Comparison of ENCODE assay signal across 9 cellular contexts in genomic region chr10:95783741-95784140, GRCh38. TPM values are rescaled to one million over a fixed set of nuclear protein-coding genes. Genes with fewer than 3 reads are reported as not detected.
DNase-seq lines count a peak whose midpoint lies in the region; ATAC-seq and TF ChIP-seq lines count a peak whose summit lies in the region.
"Had no signal": no experiment of that assay in that cellular context is flagged by ENCODE, and none has a peak within 500 bp of the region (broad histone marks: within the 10 kb centered on the region; RNA-seq: fewer than 3 reads in every experiment).

No MANE protein-coding gene starts in this region.

- DNase-seq in ascending aorta (ENCODE audit: low spot score in 2 of 2) (no peak), inferior parietal cortex (ENCODE audit: extremely low spot score) (no peak), ovary (no peak), NCI-H345 (lab: John Stamatoyannopoulos, UW) (no peak), coronary artery (ENCODE audit: low spot score) (no peak)
- DNase-seq: T-helper 17 cell had no signal

- no peaks in the 10 kb centered on the region for H3K9me3 ChIP-seq in ascending aorta
- H3K9me3 ChIP-seq in ovary: no peaks in the 10 kb centered on the region

- no peak for TF ChIP-seq EP300 in ovary (IDR thresholded peaks at IDR 0.05)

- H3K4me3 ChIP-seq in ascending aorta: no peak overlapping the region
- no peak overlapping the region for H3K4me3 ChIP-seq in ovary
- no peak overlapping the region for H3K4me3 ChIP-seq in coronary artery

- intact Hi-C loops in ascending aorta (cut with DNase I) (no loop called here), ovary (cut with DNase I) (no loop called here)

- H3K4me1 ChIP-seq in ascending aorta: peaks cover 3 to 27% of the 10 kb centered on the region in 2 donors
- no peaks in the 10 kb centered on the region for H3K4me1 ChIP-seq in ovary (ENCODE audit: insufficient read depth)

- H3K27ac ChIP-seq in ascending aorta (peak overlapping the region; percentile 61), ovary (no peak overlapping the region), coronary artery (peak overlapping the region in 1 of 2 donors; percentile 67)

- whole genome bisulfite sequencing in ovary, 3 donors: 60 to 74% (median 63%) methylated on average over 3 of the region's 3 CpGs

- no peak for TF ChIP-seq POLR2A in ovary (IDR thresholded peaks at IDR 0.05)

- ATAC-seq in GM18520 (IDR thresholded peaks at IDR 0.05; ENCODE audit: unreplicated experiment) (peak; percentile 40), GM21515 (IDR thresholded peaks at IDR 0.05; ENCODE audit: unreplicated experiment) (peak; percentile 36), HG03139 (IDR thresholded peaks at IDR 0.05; ENCODE audit: unreplicated experiment) (peak; percentile 42)
- ATAC-seq: T-helper 17 cell had no signal

- H3K27me3 ChIP-seq in ascending aorta: no peaks in the 10 kb centered on the region
- no peaks in the 10 kb centered on the region for H3K27me3 ChIP-seq in ovary

- TF ChIP-seq CTCF in ascending aorta (IDR thresholded peaks at IDR 0.05) (no peak), ovary (IDR thresholded peaks at IDR 0.05) (no peak), coronary artery (IDR thresholded peaks at IDR 0.05) (no peak)

- no peaks in the 10 kb centered on the region for H3K36me3 ChIP-seq in ascending aorta
- no peaks in the 10 kb centered on the region for H3K36me3 ChIP-seq in ovary

RNA-seq across cellular contexts. Expression of gene ENTPD1, which starts 27.8 kb away (rescaled TPM):
- total RNA-seq in ascending aorta (41.6 TPM), ovary (10 to 100 TPM in 2 of 7 donors, 1 to 10 TPM in 5; 3.0 to 22.3 (median 6.9) TPM)
- polyA plus RNA-seq in ovary: 10 to 100 TPM in 1 of 2 donors, 1 to 10 TPM in 1; 8.1 to 51.5 TPM

Comparison
In these comparisons a context has a peak if more than half of its experiments do, and no peak if none do; other contexts are left out.
1. H3K27ac ChIP-seq: peak in ascending aorta (2 of 2); none in ovary (0 of 2).
2. Peak in every context shown above with its lines, with median percentiles within 50 percentile points of each other: ATAC-seq.